ENCODE assay signal across 20 cellular contexts in the genomic region with DNA sequence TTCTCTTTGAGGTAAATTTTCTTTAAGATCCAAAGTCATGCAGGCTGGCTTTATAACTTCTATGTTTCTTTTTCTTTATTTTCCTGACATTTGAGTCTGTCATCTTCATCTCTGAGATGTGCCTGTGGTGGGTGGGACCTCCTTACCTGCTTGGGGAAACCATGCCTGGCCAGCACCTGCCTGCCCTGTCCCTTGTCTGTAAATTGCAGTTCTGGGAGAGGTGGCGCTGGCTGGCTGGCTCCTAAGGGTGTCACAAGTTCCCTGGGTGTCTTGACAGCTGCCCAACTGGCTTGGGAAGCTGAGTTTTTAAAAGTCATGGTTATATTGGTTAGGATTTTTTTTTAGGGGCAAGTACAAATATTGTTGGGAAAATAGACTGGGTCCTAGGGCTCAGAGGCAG. TPM values are rescaled to one million over a fixed set of nuclear protein-coding genes. Genes with fewer than 3 reads are reported as not detected.
DNase-seq lines count a peak whose midpoint lies in the region; ATAC-seq, FAIRE-seq and TF ChIP-seq lines count a peak whose summit lies in the region.
"Had no signal": no experiment of that assay in that cellular context is flagged by ENCODE, and none has a peak within 500 bp of the region (broad histone marks: within the 10 kb centered on the region; RNA-seq: fewer than 3 reads in every experiment).

No MANE protein-coding gene starts in this region.

- no peaks in the 10 kb centered on the region for H3K4me1 Mint-ChIP-seq in MCF 10A (ENCODE audit: insufficient read depth, unreplicated experiment)
- no peaks in the 10 kb centered on the region for H3K4me1 Mint-ChIP-seq in stimulated activated memory B cell treated with anti-CD40 and anti-IgM and Interleukin-4, amounts not matched to agents 10 μg/mL and 1 μg/mL and 100 μg/mL, for 72 hours
- H3K4me1 Mint-ChIP-seq: B cell had no signal

- H3K9me3 ChIP-seq in breast epithelium (no peaks in the 10 kb centered on the region), body of pancreas (no peaks in the 10 kb centered on the region), pancreas (no peaks in the 10 kb centered on the region)
- H3K9me3 ChIP-seq: BLaER1 treated with 17β-estradiol and CSF1 and Interleukin-3, amounts not matched to agents 10 nM and 100 nM had no signal

- H3K27ac Mint-ChIP-seq in MCF 10A (ENCODE audit: low read depth, unreplicated experiment): peak overlapping the region; percentile 19
- peak overlapping the region; percentile 18 for H3K27ac Mint-ChIP-seq in stimulated activated memory B cell treated with anti-CD40 and anti-IgM and Interleukin-4, amounts not matched to agents 10 μg/mL and 1 μg/mL and 100 μg/mL, for 72 hours
- H3K27ac Mint-ChIP-seq: B cell; CD8-positive, alpha-beta T cell; HFFc6 had no signal

- H3K27me3 ChIP-seq in breast epithelium: no peaks in the 10 kb centered on the region
- H3K27me3 ChIP-seq in body of pancreas: no peaks in the 10 kb centered on the region
- no peaks in the 10 kb centered on the region for H3K27me3 ChIP-seq in pancreas
- H3K27me3 ChIP-seq: BLaER1 treated with 17β-estradiol and CSF1 and Interleukin-3, amounts not matched to agents 10 nM and 100 nM had no signal

- H3K36me3 ChIP-seq in breast epithelium (peaks cover 8% of the 10 kb centered on the region), body of pancreas (replicated peaks in 1 of 2; ENCODE audit: insufficient read depth in 1 of 2, low read depth in 2 of 2) (peaks cover 0 to 8% of the 10 kb centered on the region in 2 donors), pancreas (peaks cover 0 to 21% (median 0%) of the 10 kb centered on the region in 3 donors)

- FAIRE-seq in pancreas (lab: Jason Lieb, UNC): no peak
- FAIRE-seq: GM12878 had no signal

- TF ChIP-seq CTCF in MCF 10A (IDR thresholded peaks at IDR 0.05; ENCODE audit: unreplicated experiment): no peak
- TF ChIP-seq CTCF in breast epithelium (IDR thresholded peaks at IDR 0.05): no peak
- no peak for TF ChIP-seq CTCF in body of pancreas (IDR thresholded peaks at IDR 0.05)
- no peak for TF ChIP-seq CTCF in pancreas (IDR thresholded peaks at IDR 0.05)

- CTCF ChIA-PET in MCF 10A (lab: Yijun Ruan, JAX): interaction anchor here (0.6 kb wide), 1 partner anchor 395 kb away, joined by 3 read pairs; no protein-coding TSS in a partner anchor

- intact Hi-C loops in MCF 10A (cut with micrococcal nuclease): no loop called here
- intact Hi-C loops in breast epithelium (cut with DNase I; ENCODE audit: low total_unique reads): no loop called here
- intact Hi-C loops in body of pancreas (cut with DNase I): no loop called here
- intact Hi-C loops in pancreas (cut with DNase I): no loop called here

- H3K36me3 Mint-ChIP-seq in MCF 10A (ENCODE audit: insufficient read depth, unreplicated experiment): peaks cover 83% of the 10 kb centered on the region
- H3K36me3 Mint-ChIP-seq in stimulated activated memory B cell treated with anti-CD40 and anti-IgM and Interleukin-4, amounts not matched to agents 10 μg/mL and 1 μg/mL and 100 μg/mL, for 72 hours: peaks cover 49% of the 10 kb centered on the region

- BruUV-seq in MCF 10A (replicated peaks; lab: Mats Ljungman, UMichigan): no TSS peak

- POLR2A ChIA-PET in MCF 10A (lab: Yijun Ruan, JAX): interaction anchor here (2.0 kb wide), 1 partner anchor 9 kb away, joined by 6 read pairs; no protein-coding TSS in a partner anchor

- no peak overlapping the region for H3K27ac ChIP-seq in breast epithelium
- H3K27ac ChIP-seq in body of pancreas: peak overlapping the region in 2 of 4 donors; percentile 1 to 13
- peak overlapping the region in 1 of 4 donors; percentile 8 for H3K27ac ChIP-seq in pancreas
- H3K27ac ChIP-seq: BLaER1 treated with 17β-estradiol and CSF1 and Interleukin-3, amounts not matched to agents 10 nM and 100 nM; HL-60 had no signal

- DNase-seq in MCF 10A (ENCODE audit: unreplicated experiment): no peak
- DNase-seq in breast epithelium (ENCODE audit: low spot score in 2 of 2): no peak
- peak; percentile 16 to 66 (median 32) for DNase-seq in body of pancreas
- DNase-seq in pancreas: peak in 3 of 6 donors; percentile 21 to 38 (median 35)
- no peak for DNase-seq in SKM-1 treated with dmso at 0.1 percent for 144 hours (lab: John Stamatoyannopoulos, UW; ENCODE audit: unreplicated experiment)
- DNase-seq in activated CD8-positive, alpha-beta memory T cell treated with anti-CD3 and anti-CD28 coated beads, Interleukin-2, amount 50 U/mL, for 48 hours: no peak
- DNase-seq: Calu3; CD8-positive, alpha-beta T cell; DMS53; DND-41; EL; GOT3; H7; HFFc6 had no signal

- 30 to 80% methylated on average over 1 of the region's 1 CpG for WGBS in body of pancreas, 2 donors
- 43 to 50% methylated on average over 1 of the region's 1 CpG for WGBS in pancreas, 2 donors

- no peaks in the 10 kb centered on the region for H3K27me3 Mint-ChIP-seq in MCF 10A (ENCODE audit: insufficient read depth, unreplicated experiment)
- no peaks in the 10 kb centered on the region for H3K27me3 Mint-ChIP-seq in stimulated activated memory B cell treated with anti-CD40 and anti-IgM and Interleukin-4, amounts not matched to agents 10 μg/mL and 1 μg/mL and 100 μg/mL, for 72 hours
- H3K27me3 Mint-ChIP-seq: B cell had no signal

- H3K4me3 Mint-ChIP-seq in MCF 10A (ENCODE audit: unreplicated experiment): no peak overlapping the region
- no peak overlapping the region for H3K4me3 Mint-ChIP-seq in stimulated activated memory B cell treated with anti-CD40 and anti-IgM and Interleukin-4, amounts not matched to agents 10 μg/mL and 1 μg/mL and 100 μg/mL, for 72 hours
- H3K4me3 Mint-ChIP-seq: B cell; CD8-positive, alpha-beta T cell; HFFc6 had no signal

- no peaks in the 10 kb centered on the region for H3K9me3 Mint-ChIP-seq in MCF 10A (ENCODE audit: unreplicated experiment)
- no peaks in the 10 kb centered on the region for H3K9me3 Mint-ChIP-seq in stimulated activated memory B cell treated with anti-CD40 and anti-IgM and Interleukin-4, amounts not matched to agents 10 μg/mL and 1 μg/mL and 100 μg/mL, for 72 hours
- H3K9me3 Mint-ChIP-seq: CD8-positive, alpha-beta T cell; HFFc6 had no signal

- H3K4me1 ChIP-seq in breast epithelium: no peaks in the 10 kb centered on the region
- H3K4me1 ChIP-seq in body of pancreas: peaks cover 8% of the 10 kb centered on the region
- H3K4me1 ChIP-seq in pancreas: no peaks in the 10 kb centered on the region

- TF ChIP-seq POLR2A in breast epithelium (IDR thresholded peaks at IDR 0.05): no peak
- TF ChIP-seq POLR2A in body of pancreas (IDR thresholded peaks at IDR 0.05): no peak

- H3K4me3 ChIP-seq in breast epithelium (no peak overlapping the region), body of pancreas (no peak overlapping the region), pancreas (no peak overlapping the region)
- H3K4me3 ChIP-seq: BLaER1 treated with 17β-estradiol and CSF1 and Interleukin-3, amounts not matched to agents 10 nM and 100 nM; GM12878 had no signal

- ATAC-seq in body of pancreas (no peak), pancreas (peak in 3 of 4 donors; percentile 66 to 74 (median 71))
- no peak for ATAC-seq in stimulated activated memory B cell treated with anti-CD40 and anti-IgM and Interleukin-4, amounts not matched to agents 10 μg/mL and 1 μg/mL and 100 μg/mL, for 72 hours
- ATAC-seq: CD8-positive, alpha-beta T cell; GM12878; HCT116 had no signal

RNA-seq across cellular contexts. Expression of a gene that starts 36.3 kb away (rescaled TPM):
- total RNA-seq in MCF 10A (2022) (54.6 and 63.4 TPM in 2 replicates), breast epithelium (100 to 1,000 TPM in 1 of 3 donors, 10 to 100 TPM in 2; 87.5 to 103 (median 89.6) TPM), body of pancreas (100 to 1,000 TPM in 1 of 2 donors, 10 to 100 TPM in 1; 63.0 to 192 TPM), pancreas (10 to 100 TPM; 24.2 to 43.6 (median 36.5) TPM)
- polyA plus RNA-seq in pancreas: 100 to 1,000 TPM; 103 to 224 TPM

RNA-seq across cellular contexts. Expression of a gene that starts 50.4 kb away (rescaled TPM):
- total RNA-seq in MCF 10A (2022) (2.2 and 3.4 TPM in 2 replicates), breast epithelium (1 to 10 TPM; 2.2 to 6.7 (median 2.3) TPM), body of pancreas (10 to 100 TPM in 1 of 2 donors, 1 to 10 TPM in 1; 8.0 to 23.4 TPM), pancreas (1 to 10 TPM; 2.2 to 4.7 (median 2.7) TPM)
- 10 to 100 TPM; 10.9 to 23.8 TPM for polyA plus RNA-seq in pancreas

Comparison
In these comparisons a context has a peak if more than half of its experiments do, and no peak if none do; other contexts are left out.
1. DNase-seq: peak in body of pancreas (4 of 4); none in MCF 10A (single experiment), breast epithelium (0 of 2), SKM-1 treated with dmso at 0.1 percent for 144 hours (single experiment) and activated CD8-positive, alpha-beta memory T cell treated with anti-CD3 and anti-CD28 coated beads, Interleukin-2, amount 50 U/mL, for 48 hours (single experiment).
2. ATAC-seq: peak in pancreas (3 of 4); none in body of pancreas (single experiment) and stimulated activated memory B cell treated with anti-CD40 and anti-IgM and Interleukin-4, amounts not matched to agents 10 μg/mL and 1 μg/mL and 100 μg/mL, for 72 hours (single experiment).